In genomic region chr2:20879221-20879620, GRCh38 we compare ENCODE assay signal across 37 cellular contexts.
"Had no signal": no experiment of that assay in that cellular context is flagged by ENCODE, and none has a peak within 500 bp of the region (broad histone marks: within the 10 kb centered on the region; RNA-seq: fewer than 3 reads in every experiment).

No MANE protein-coding gene starts in this region.

- H3K4me3 Mint-ChIP-seq: activated B cell treated with CpG ODN at 0.5 μM for 24 hours; activated CD4-positive, alpha-beta memory T cell treated with anti-CD3 and anti-CD28 coated beads for 36 hours; activated CD4-positive, alpha-beta T cell treated with anti-CD3 and anti-CD28 coated beads, Interleukin-2, amount 10 ng/mL, durations not matched to agents 24 days and 14 days; activated CD8-positive, alpha-beta T cell treated with anti-CD3 and anti-CD28 coated beads for 36 hours; activated naive CD4-positive, alpha-beta T cell treated with anti-CD3 and anti-CD28 coated beads for 36 hours; activated naive CD8-positive, alpha-beta T cell treated with anti-CD3 and anti-CD28 coated beads for 36 hours; activated T-cell treated with anti-CD3 and anti-CD28 coated beads, Interleukin-2, amount 50 U/mL, for 4 hours; activated T-cell treated with anti-CD3 and anti-CD28 coated beads, Interleukin-2, amount 50 U/mL, for 72 hours; activated T-helper 1 cell treated with anti-CD3 and anti-CD28 coated beads, Interleukin-12 subunit alpha, Interleukin-12 subunit beta, Interleukin-2, Interleukin-4 antibody, amounts not matched to agents 30 ng/mL and 10 ng/mL and 1 ng/mL, durations not matched to agents 14 hours and 24 hours and 36 hours; activated T-helper 17 cell treated with anti-CD3 and anti-CD28 coated beads, Interleukin-2, amount 50 U/mL, for 72 hours; T-helper 1 cell treated with Interleukin-12 subunit alpha and Interleukin-12 subunit beta and Interleukin-4 antibody, amounts not matched to agents 30 μg/mL and 1 μg/mL, for 36 hours; T-helper 2 cell treated with Interferon-gamma antibody and Interleukin-4, amounts not matched to agents 5 μg/mL and 100 μg/mL, for 36 hours had no signal

- H3K4me1 Mint-ChIP-seq: activated B cell treated with CpG ODN at 0.5 μM for 24 hours; activated CD4-positive, alpha-beta T cell treated with anti-CD3 and anti-CD28 coated beads, Interleukin-2, amount 10 ng/mL, durations not matched to agents 24 days and 14 days; activated naive CD8-positive, alpha-beta T cell treated with anti-CD3 and anti-CD28 coated beads for 36 hours; activated T-helper 17 cell treated with anti-CD3 and anti-CD28 coated beads, Interleukin-2, amount 50 U/mL, for 72 hours had no signal

- H3K36me3 ChIP-seq: adrenal gland, brain microvascular endothelial cell, breast epithelium had no signal

- FAIRE-seq: astrocyte, TTC549 had no signal

- DNase-seq: activated B cell treated with CpG ODN at 0.5 μM for 24 hours; activated CD4-positive, alpha-beta memory T cell treated with anti-CD3 and anti-CD28 coated beads for 36 hours; activated CD4-positive, alpha-beta T cell treated with anti-CD3 and anti-CD28 coated beads for 4 hours; activated CD4-positive, alpha-beta T cell treated with anti-CD3 and anti-CD28 coated beads, Interleukin-2, amount 50 U/mL, for 1 hour; activated CD4-positive, alpha-beta T cell treated with anti-CD3 and anti-CD28 coated beads, Interleukin-2, amount 50 U/mL, for 4 hours; activated CD4-positive, CD25-positive, alpha-beta regulatory T cell treated with anti-CD3 and anti-CD28 coated beads, Interleukin-2, amount 50 U/mL, for 72 hours; activated CD8-positive, alpha-beta memory T cell treated with anti-CD3 and anti-CD28 coated beads, Interleukin-2, amount 50 U/mL, for 4 hours; activated CD8-positive, alpha-beta T cell treated with anti-CD3 and anti-CD28 coated beads for 36 hours; activated effector memory CD4-positive, alpha-beta T cell treated with anti-CD3 and anti-CD28 coated beads, Interleukin-2, amount 50 U/mL, for 16 hours; activated gamma-delta T cell treated with Interleukin-2 at 50 U/mL for 16 hours; activated naive CD4-positive, alpha-beta T cell; activated naive CD4-positive, alpha-beta T cell treated with anti-CD3 and anti-CD28 coated beads for 36 hours; activated naive CD4-positive, alpha-beta T cell treated with anti-CD3 and anti-CD28 coated beads, Interleukin-2, amount 50 U/mL, for 16 hours; activated naive CD8-positive, alpha-beta T cell treated with anti-CD3 and anti-CD28 coated beads for 36 hours; activated T-cell treated with anti-CD3 and anti-CD28 coated beads for 4 hours; activated T-cell treated with anti-CD3 and anti-CD28 coated beads, Interleukin-2, amount 50 U/mL, for 1 hour; activated T-cell treated with anti-CD3 and anti-CD28 coated beads, Interleukin-2, amount 50 U/mL, for 4 hours; activated T-cell treated with anti-CD3 and anti-CD28 coated beads, Interleukin-2, amount 50 U/mL, for 72 hours; adrenal gland; amniotic stem cell; aorta; body of pancreas; brain microvascular endothelial cell; central memory CD4-positive, alpha-beta T cell; T-helper 1 cell; T-helper 2 cell; T-helper 9 cell had no signal

- H3K9me3 ChIP-seq: adrenal gland had no signal

- H3K4me3 ChIP-seq: adrenal gland, body of pancreas, breast epithelium had no signal

- H3K27ac Mint-ChIP-seq: activated B cell treated with CpG ODN at 0.5 μM for 24 hours; activated CD4-positive, alpha-beta memory T cell treated with anti-CD3 and anti-CD28 coated beads for 36 hours; activated CD4-positive, alpha-beta T cell treated with anti-CD3 and anti-CD28 coated beads, Interleukin-2, amount 10 ng/mL, durations not matched to agents 24 days and 14 days; activated CD8-positive, alpha-beta T cell treated with anti-CD3 and anti-CD28 coated beads for 36 hours; activated naive CD4-positive, alpha-beta T cell treated with anti-CD3 and anti-CD28 coated beads for 36 hours; activated naive CD4-positive, alpha-beta T cell treated with anti-CD3 and anti-CD28 coated beads, Interleukin-2, amount 50 U/mL, for 72 hours; activated naive CD8-positive, alpha-beta T cell treated with anti-CD3 and anti-CD28 coated beads for 36 hours; activated T-cell treated with anti-CD3 and anti-CD28 coated beads, Interleukin-2, amount 50 U/mL, for 72 hours; activated T-helper 1 cell treated with anti-CD3 and anti-CD28 coated beads, Interleukin-12 subunit alpha, Interleukin-12 subunit beta, Interleukin-2, Interleukin-4 antibody, amounts not matched to agents 30 ng/mL and 10 ng/mL and 1 ng/mL, durations not matched to agents 14 hours and 24 hours and 36 hours; activated T-helper 17 cell treated with anti-CD3 and anti-CD28 coated beads, Interleukin-2, amount 50 U/mL, for 72 hours; T-helper 1 cell treated with Interleukin-12 subunit alpha and Interleukin-12 subunit beta and Interleukin-4 antibody, amounts not matched to agents 30 μg/mL and 1 μg/mL, for 36 hours; T-helper 2 cell treated with Interferon-gamma antibody and Interleukin-4, amounts not matched to agents 5 μg/mL and 100 μg/mL, for 36 hours had no signal

- H3K27me3 ChIP-seq: adrenal gland, body of pancreas, brain microvascular endothelial cell, breast epithelium had no signal

- H3K36me3 Mint-ChIP-seq: activated CD4-positive, alpha-beta memory T cell treated with anti-CD3 and anti-CD28 coated beads for 36 hours; activated naive CD8-positive, alpha-beta T cell treated with anti-CD3 and anti-CD28 coated beads for 36 hours had no signal

- H3K4me1 ChIP-seq: body of pancreas, breast epithelium had no signal

- H3K27ac ChIP-seq: adrenal gland, body of pancreas, brain microvascular endothelial cell, breast epithelium, VCaP had no signal

- H3K9me3 Mint-ChIP-seq: activated CD4-positive, alpha-beta memory T cell treated with anti-CD3 and anti-CD28 coated beads for 36 hours; activated CD4-positive, alpha-beta T cell treated with anti-CD3 and anti-CD28 coated beads, Interleukin-2, amount 10 ng/mL, durations not matched to agents 24 days and 14 days; activated naive CD4-positive, alpha-beta T cell treated with anti-CD3 and anti-CD28 coated beads for 36 hours; activated naive CD8-positive, alpha-beta T cell treated with anti-CD3 and anti-CD28 coated beads for 36 hours; activated T-helper 1 cell treated with anti-CD3 and anti-CD28 coated beads, Interleukin-12 subunit alpha, Interleukin-12 subunit beta, Interleukin-2, Interleukin-4 antibody, amounts not matched to agents 30 ng/mL and 10 ng/mL and 1 ng/mL, durations not matched to agents 14 hours and 24 hours and 36 hours; activated T-helper 17 cell treated with anti-CD3 and anti-CD28 coated beads, Interleukin-2, amount 50 U/mL, for 72 hours; T-helper 1 cell treated with Interleukin-12 subunit alpha and Interleukin-12 subunit beta and Interleukin-4 antibody, amounts not matched to agents 30 μg/mL and 1 μg/mL, for 36 hours; T-helper 2 cell treated with Interferon-gamma antibody and Interleukin-4, amounts not matched to agents 5 μg/mL and 100 μg/mL, for 36 hours had no signal

- ATAC-seq: activated CD8-positive, alpha-beta T cell treated with anti-CD3 and anti-CD28 coated beads for 36 hours; activated naive CD4-positive, alpha-beta T cell treated with anti-CD3 and anti-CD28 coated beads, Interleukin-2, amount 50 U/mL, for 72 hours; activated T-cell treated with anti-CD3 and anti-CD28 coated beads, Interleukin-2, amount 50 U/mL, for 4 hours; activated T-cell treated with anti-CD3 and anti-CD28 coated beads, Interleukin-2, amount 50 U/mL, for 72 hours; activated T-helper 17 cell treated with anti-CD3 and anti-CD28 coated beads, Interleukin-2, amount 50 U/mL, for 72 hours; body of pancreas had no signal
